Comparison of ENCODE assay signal across 19 cellular contexts in genomic region chr5:7794823-7795222, GRCh38. TPM values are rescaled to one million over a fixed set of nuclear protein-coding genes. Genes with fewer than 3 reads are reported as not detected.
A peak's percentile ranks its signal among the peaks of the same experiment; 100 is the strongest.
DNase-seq lines count a peak whose midpoint lies in the region; ATAC-seq and TF ChIP-seq lines count a peak whose summit lies in the region.
"Had no signal": no experiment of that assay in that cellular context is flagged by ENCODE, and none has a peak within 500 bp of the region (broad histone marks: within the 10 kb centered on the region; RNA-seq: fewer than 3 reads in every experiment).

No MANE protein-coding gene starts in this region.

- no peak for TF ChIP-seq CTCF in endothelial cell (IDR thresholded peaks at IDR 0.05; ENCODE audit: unreplicated experiment)

- CTCF ChIA-PET in T-cell (lab: Charles Lee), result no interaction called here

- POLR2A ChIA-PET in T-cell (lab: Charles Lee), result no interaction called here

- H3K9me3 Mint-ChIP-seq in T-cell (no peaks in the 10 kb centered on the region), endothelial cell (ENCODE audit: unreplicated experiment) (no peaks in the 10 kb centered on the region)
- H3K9me3 Mint-ChIP-seq: CD4-positive, CD25-positive, alpha-beta regulatory T cell had no signal

- H3K27ac Mint-ChIP-seq in T-cell (no peak overlapping the region), endothelial cell (ENCODE audit: unreplicated experiment) (no peak overlapping the region)
- H3K27ac Mint-ChIP-seq: CD4-positive, CD25-positive, alpha-beta regulatory T cell had no signal

- peak overlapping the region; percentile 90 for H3K27ac ChIP-seq in cingulate gyrus (ENCODE audit: low read depth, low read length)
- H3K27ac ChIP-seq: colonic mucosa, SK-N-MC, suprapubic skin had no signal

- H3K4me3 Mint-ChIP-seq in T-cell (no peak overlapping the region), endothelial cell (ENCODE audit: unreplicated experiment) (no peak overlapping the region)
- H3K4me3 Mint-ChIP-seq: CD4-positive, CD25-positive, alpha-beta regulatory T cell had no signal

- H3K4me1 Mint-ChIP-seq in T-cell (no peaks in the 10 kb centered on the region), endothelial cell (ENCODE audit: unreplicated experiment) (peaks cover 8% of the 10 kb centered on the region)
- H3K4me1 Mint-ChIP-seq: CD4-positive, CD25-positive, alpha-beta regulatory T cell had no signal

- ATAC-seq in GM18868 (IDR thresholded peaks at IDR 0.05; ENCODE audit: unreplicated experiment) (peak; percentile 58), GM21619 (IDR thresholded peaks at IDR 0.05; ENCODE audit: unreplicated experiment) (peak; percentile 52), HG03095 (IDR thresholded peaks at IDR 0.05; ENCODE audit: unreplicated experiment) (peak; percentile 59), T-cell (replicated peaks in 1 of 4) (no peak)
- ATAC-seq: left lobe of liver had no signal

- DNase-seq in T-cell (no peak), dermis blood vessel endothelial cell (no peak), endothelial cell (ENCODE audit: low spot score) (no peak)
- no peak for DNase-seq in stimulated activated CD4-positive, alpha-beta T cell treated with anti-CD3 and anti-CD28 coated beads, Interleukin-2, amount 100 ng/mL, for 24 hours
- DNase-seq: activated CD4-positive, alpha-beta T cell treated with anti-CD3 and anti-CD28 coated beads for 48 hours; activated naive CD4-positive, alpha-beta T cell; CD4-positive, CD25-positive, alpha-beta regulatory T cell; colonic mucosa; foreskin fibroblast; MV-4-11; NCI-H69; stimulated activated CD4-positive, alpha-beta T cell treated with anti-CD3 and anti-CD28 coated beads, Interleukin-4, amount 100 ng/mL, for 1 hour had no signal

- H3K36me3 Mint-ChIP-seq in T-cell (no peaks in the 10 kb centered on the region), endothelial cell (ENCODE audit: low read depth, unreplicated experiment) (no peaks in the 10 kb centered on the region)
- H3K36me3 Mint-ChIP-seq: CD4-positive, CD25-positive, alpha-beta regulatory T cell had no signal

- H3K27me3 Mint-ChIP-seq in T-cell, result peaks cover 20 to 22% of the 10 kb centered on the region in 2 donors
- peaks cover 14% of the 10 kb centered on the region for H3K27me3 Mint-ChIP-seq in endothelial cell (ENCODE audit: unreplicated experiment)
- H3K27me3 Mint-ChIP-seq: CD4-positive, CD25-positive, alpha-beta regulatory T cell had no signal

RNA-seq across cellular contexts. Expression of gene CFAP90, which starts 56.1 kb away (rescaled TPM):
- total RNA-seq in T-cell, result not detected
- not detected in 2 replicates for total RNA-seq in dermis blood vessel endothelial cell
- total RNA-seq in endothelial cell (ENCODE audit: unreplicated experiment), result not detected
- total RNA-seq: CD4-positive, CD25-positive, alpha-beta regulatory T cell; colonic mucosa had no signal

Comparison
In these comparisons a context has a peak if more than half of its experiments do, and no peak if none do; other contexts are left out.
1. ATAC-seq: peak in GM18868 (single experiment), GM21619 (single experiment) and HG03095 (single experiment); none in T-cell (0 of 4).